ENCODE assay signal across 8 cellular contexts in the genomic region with DNA sequence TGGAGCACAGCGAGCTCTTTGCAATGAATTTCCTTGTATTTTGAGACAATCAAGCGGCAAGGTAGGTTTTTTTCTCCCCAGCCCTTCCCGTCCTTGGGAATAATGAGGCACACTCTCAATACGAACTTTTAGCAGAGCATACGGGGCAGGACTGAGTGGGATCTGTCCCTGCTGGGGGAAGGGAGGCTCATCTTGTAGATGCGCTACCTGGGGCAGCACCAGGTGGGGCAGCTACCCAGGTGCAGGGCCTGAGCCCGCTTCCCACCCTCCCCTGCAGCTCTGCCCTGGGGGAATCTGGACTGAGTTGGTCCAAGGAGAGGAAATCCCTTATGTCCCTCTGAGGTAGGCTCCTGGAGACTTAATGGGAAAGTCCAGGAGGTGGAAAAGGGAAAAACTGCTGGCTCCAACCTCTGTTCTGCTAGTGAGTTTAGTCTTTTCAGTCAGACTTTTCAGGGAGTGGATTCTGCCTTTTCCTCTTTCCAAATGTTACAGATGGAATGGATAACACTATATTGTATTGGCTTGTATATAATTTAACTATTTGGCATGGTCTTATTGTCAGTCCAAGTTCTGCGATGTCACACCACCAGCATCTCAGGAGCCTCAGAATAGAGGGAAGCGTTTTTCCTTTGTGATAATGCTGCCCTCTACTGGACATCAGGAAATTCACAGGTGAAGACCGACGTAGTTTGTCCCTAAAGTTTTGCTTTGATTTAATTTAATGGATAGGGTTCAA. TPM values are rescaled to one million over a fixed set of nuclear protein-coding genes. Genes with fewer than 3 reads are reported as not detected.
DNase-seq lines count a peak whose midpoint lies in the region; ATAC-seq and TF ChIP-seq lines count a peak whose summit lies in the region.

No MANE protein-coding gene starts in this region.

- peak in 1 of 2 donors; percentile 43 for ATAC-seq in activated T-cell treated with anti-CD3 and anti-CD28 coated beads, Interleukin-2, amount 50 U/mL, for 72 hours (replicated peaks in 1 of 2)
- ATAC-seq in HG03442 (IDR thresholded peaks at IDR 0.05; ENCODE audit: unreplicated experiment) = peak; percentile 61
- no peak for ATAC-seq in lung (ENCODE audit: insufficient read depth, low FRiP score)
- ATAC-seq in GM18520 (IDR thresholded peaks at IDR 0.05; ENCODE audit: unreplicated experiment) = no peak

- no peak overlapping the region for H3K4me2 ChIP-seq in PC-9

- no peaks in the 10 kb centered on the region for H3K36me3 Mint-ChIP-seq in activated T-cell treated with anti-CD3 and anti-CD28 coated beads, Interleukin-2, amount 50 U/mL, for 72 hours (ENCODE audit: insufficient read depth in 2 of 2)

- H3K4me3 Mint-ChIP-seq in activated T-cell treated with anti-CD3 and anti-CD28 coated beads, Interleukin-2, amount 50 U/mL, for 72 hours = no peak overlapping the region

- H3K4me1 ChIP-seq in PC-9 (replicated peaks; ENCODE audit: insufficient read depth) (peaks cover 3% of the 10 kb centered on the region; the same call in 1 of the 2 replicates), lung (ENCODE audit: control insufficient read depth in 2 of 2, insufficient read depth in 2 of 2, low read length in 2 of 2) (no peaks in the 10 kb centered on the region)

- peak; percentile 90 for TF ChIP-seq CTCF in PC-9 (conservative IDR thresholded peaks at IDR 0.05)
- TF ChIP-seq CTCF in lung (IDR thresholded peaks at IDR 0.05; ENCODE audit: control extremely low read depth, extremely low read depth) = peak; percentile 69

- H3K27ac ChIP-seq in PC-9 = no peak overlapping the region
- no peak overlapping the region for H3K27ac ChIP-seq in lung (ENCODE audit: low read depth in 1 of 2, low read length in 1 of 2)

- H3F3A ChIP-seq in PC-9 (ENCODE audit: insufficient read depth, low read depth) = no peaks in the 10 kb centered on the region

- no peaks in the 10 kb centered on the region for H3K9me3 Mint-ChIP-seq in activated T-cell treated with anti-CD3 and anti-CD28 coated beads, Interleukin-2, amount 50 U/mL, for 72 hours

- peaks cover 4% of the 10 kb centered on the region; the same call in 1 of the 2 replicates for H3K9me2 ChIP-seq in PC-9 (ENCODE audit: insufficient read depth)

- H4K20me1 ChIP-seq in PC-9 (ENCODE audit: insufficient read depth) = no peaks in the 10 kb centered on the region

- H3K27me3 Mint-ChIP-seq in activated T-cell treated with anti-CD3 and anti-CD28 coated beads, Interleukin-2, amount 50 U/mL, for 72 hours (ENCODE audit: low read depth) = peaks cover 12% of the 10 kb centered on the region

- no peaks in the 10 kb centered on the region for H3K79me2 ChIP-seq in PC-9 (ENCODE audit: low read depth)

- H2AFZ ChIP-seq in PC-9 = no peak overlapping the region

- H3K4me3 ChIP-seq in PC-9 = no peak overlapping the region
- H3K4me3 ChIP-seq in lung = no peak overlapping the region

- WGBS in lung, 2 donors = 45 to 46% methylated on average over 11 of the region's 11 CpGs

- no peaks in the 10 kb centered on the region for H3K27me3 ChIP-seq in PC-9 (ENCODE audit: insufficient read depth, low read depth)
- no peaks in the 10 kb centered on the region for H3K27me3 ChIP-seq in lung (ENCODE audit: control insufficient read depth, insufficient read depth)

- peak; percentile 2 to 30 for DNase-seq in activated T-cell treated with anti-CD3 and anti-CD28 coated beads, Interleukin-2, amount 50 U/mL, for 72 hours
- no peak for DNase-seq in activated T-cell treated with anti-CD3 and anti-CD28 coated beads, Interleukin-2, amount 50 U/mL, for 1 hour
- peak in 1 of 2 experiments; percentile 18 for DNase-seq in PC-9
- DNase-seq in dermis blood vessel endothelial cell = peak; percentile 69
- no peak for DNase-seq in lung (ENCODE audit: low spot score)
- DNase-seq in activated naive CD4-positive, alpha-beta T cell treated with Interleukin-2 at 50 U/mL for 16 hours = no peak

- CTCF ChIA-PET in PC-9 (lab: Charles Lee) = interaction anchor here (0.7 kb wide), 1 partner anchor 692 kb away, joined by 3 read pairs; no protein-coding TSS in a partner anchor

- POLR2A ChIA-PET in PC-9 (lab: Charles Lee; ENCODE audit: unreplicated experiment) = no interaction called here

- no peaks in the 10 kb centered on the region for H3K36me3 ChIP-seq in PC-9 (ENCODE audit: low read depth)
- no peaks in the 10 kb centered on the region for H3K36me3 ChIP-seq in lung (ENCODE audit: control insufficient read depth in 2 of 2, insufficient read depth in 2 of 2, low read length in 2 of 2)

- H3K9me3 ChIP-seq in PC-9 (ENCODE audit: insufficient read depth, low read depth) = no peaks in the 10 kb centered on the region
- H3K9me3 ChIP-seq in lung (ENCODE audit: control insufficient read depth in 2 of 2, insufficient read depth in 1 of 2, low read length in 1 of 2) = peaks cover 0 to 2% of the 10 kb centered on the region in 2 donors

- BruUV-seq in PC-9 (replicated peaks; lab: Mats Ljungman, UMichigan) = no TSS peak

- intact Hi-C loops in PC-9 (cut with micrococcal nuclease; ENCODE audit: unreplicated experiment) = loop anchor here (1.0 kb wide), 3 partner anchors 130 to 476 kb away; no protein-coding TSS in a partner anchor

- no peaks in the 10 kb centered on the region for H3K4me1 Mint-ChIP-seq in activated T-cell treated with anti-CD3 and anti-CD28 coated beads, Interleukin-2, amount 50 U/mL, for 72 hours (ENCODE audit: low read depth)

- no peak overlapping the region for H3K27ac Mint-ChIP-seq in activated T-cell treated with anti-CD3 and anti-CD28 coated beads, Interleukin-2, amount 50 U/mL, for 72 hours

RNA-seq across cellular contexts. Expression of a gene that starts 9.6 kb away (rescaled TPM):
- total RNA-seq in activated T-cell treated with anti-CD3 and anti-CD28 coated beads, Interleukin-2, amount 50 U/mL, for 72 hours = not detected
- 107 and 141 TPM in 2 replicates for total RNA-seq in PC-9 (2021)
- total RNA-seq in dermis blood vessel endothelial cell = 0.34 TPM in 1 of 2 replicates, not detected in the other
- total RNA-seq in lung = 100 to 1,000 TPM in 1 of 2 donors, 10 to 100 TPM in 1; 77.7 to 253 TPM
- polyA plus RNA-seq in lung = 100 to 1,000 TPM in 1 of 2 donors, 10 to 100 TPM in 1; 61.8 to 598 TPM

RNA-seq across cellular contexts. Expression of a gene that starts 32.6 kb away (rescaled TPM):
- total RNA-seq in activated T-cell treated with anti-CD3 and anti-CD28 coated beads, Interleukin-2, amount 50 U/mL, for 72 hours = not detected
- total RNA-seq in PC-9 (2021) (not detected in 2 replicates), dermis blood vessel endothelial cell (not detected in 2 replicates), lung (not detected)
- not detected for polyA plus RNA-seq in lung

Comparison
In these comparisons a context has a peak if more than half of its experiments do, and no peak if none do; other contexts are left out.
1. DNase-seq: peak in activated T-cell treated with anti-CD3 and anti-CD28 coated beads, Interleukin-2, amount 50 U/mL, for 72 hours (2 of 2) and dermis blood vessel endothelial cell (single experiment); none in activated T-cell treated with anti-CD3 and anti-CD28 coated beads, Interleukin-2, amount 50 U/mL, for 1 hour (single experiment), lung (single experiment) and activated naive CD4-positive, alpha-beta T cell treated with Interleukin-2 at 50 U/mL for 16 hours (single experiment).
2. RNA of a gene that starts 9.6 kb away (total RNA-seq): 77.7 to 253 TPM in lung and 107 to 141 TPM in PC-9; 0.34 TPM in dermis blood vessel endothelial cell and not detected in activated T-cell treated with anti-CD3 and anti-CD28 coated beads, Interleukin-2, amount 50 U/mL, for 72 hours; every median in the first group is over 10 times any median in the second.